Comparison of ENCODE assay signal across 9 cellular contexts in genomic region chr3:59313365-59313764, GRCh38.
DNase-seq lines count a peak whose midpoint lies in the region; ATAC-seq and TF ChIP-seq lines count a peak whose summit lies in the region.
"Had no signal": no experiment of that assay in that cellular context is flagged by ENCODE, and none has a peak within 500 bp of the region (broad histone marks: within the 10 kb centered on the region; RNA-seq: fewer than 3 reads in every experiment).

No MANE protein-coding gene starts in this region.

- no peaks in the 10 kb centered on the region for H3K9me3 Mint-ChIP-seq in naive thymus-derived CD4-positive, alpha-beta T cell

- no peak overlapping the region for H3K27ac Mint-ChIP-seq in T-helper 17 cell
- H3K27ac Mint-ChIP-seq in naive thymus-derived CD4-positive, alpha-beta T cell = peak overlapping the region in 1 of 9 donors; percentile 80

- peak; percentile 39 for TF ChIP-seq CTCF in colonic mucosa (IDR thresholded peaks at IDR 0.05)

- DNase-seq in CD1c-positive myeloid dendritic cell (ENCODE audit: extremely low spot score) (peak; percentile 19), T-helper 17 cell (peak in 1 of 3 donors; percentile 21), colonic mucosa (peak; percentile 34), OCI-M2 (lab: John Stamatoyannopoulos, UW; ENCODE audit: unreplicated experiment) (no peak), posterior vena cava (ENCODE audit: low spot score) (no peak)
- peak in 7 of 9 donors; percentile 3 to 47 (median 15) for DNase-seq in naive thymus-derived CD4-positive, alpha-beta T cell

- CTCF ChIA-PET in naive thymus-derived CD4-positive, alpha-beta T cell (lab: Charles Lee) = interaction anchor here (0.5 to 1.0 kb wide), 4 partner anchors 10 to 1005 kb away, joined by 3 to 4 read pairs (median 3); no protein-coding TSS in a partner anchor

- no peak overlapping the region for H3K9ac ChIP-seq in colonic mucosa (ENCODE audit: low read depth in 2 of 2, low read length in 2 of 2)

- H3K4me3 Mint-ChIP-seq in T-helper 17 cell = no peak overlapping the region
- H3K4me3 Mint-ChIP-seq in naive thymus-derived CD4-positive, alpha-beta T cell = no peak overlapping the region

- peak; percentile 92 for ATAC-seq in GM18868 (IDR thresholded peaks at IDR 0.05; ENCODE audit: unreplicated experiment)
- ATAC-seq in HG03342 (IDR thresholded peaks at IDR 0.05; ENCODE audit: unreplicated experiment) = peak; percentile 71
- peak; percentile 61 for ATAC-seq in T-helper 17 cell
- ATAC-seq in naive thymus-derived CD4-positive, alpha-beta T cell = peak; percentile 59

- peaks cover 12% of the 10 kb centered on the region for H3K4me1 Mint-ChIP-seq in T-helper 17 cell
- peaks cover 0 to 9% (median 3%) of the 10 kb centered on the region in 7 donors for H3K4me1 Mint-ChIP-seq in naive thymus-derived CD4-positive, alpha-beta T cell

- H3K9me3 ChIP-seq in T-helper 17 cell (ENCODE audit: control insufficient read depth, low read length, poor library complexity, severe bottlenecking) = no peaks in the 10 kb centered on the region
- no peaks in the 10 kb centered on the region for H3K9me3 ChIP-seq in colonic mucosa
- no peaks in the 10 kb centered on the region for H3K9me3 ChIP-seq in naive thymus-derived CD4-positive, alpha-beta T cell (ENCODE audit: control insufficient read depth in 2 of 3, low read length in 3 of 3)

- no peaks in the 10 kb centered on the region for H3K27me3 ChIP-seq in colonic mucosa
- H3K27me3 ChIP-seq in naive thymus-derived CD4-positive, alpha-beta T cell (ENCODE audit: control insufficient read depth in 2 of 2, insufficient read depth in 2 of 2, low read length in 2 of 2) = no peaks in the 10 kb centered on the region

- no peak overlapping the region for H3K27ac ChIP-seq in colonic mucosa
- H3K27ac ChIP-seq in naive thymus-derived CD4-positive, alpha-beta T cell (ENCODE audit: low read depth, low read length) = no peak overlapping the region
- H3K27ac ChIP-seq: SK-N-MC had no signal

- H3K27me3 Mint-ChIP-seq in T-helper 17 cell = peaks cover 22% of the 10 kb centered on the region
- peaks cover 0 to 7% (median 0%) of the 10 kb centered on the region in 5 donors for H3K27me3 Mint-ChIP-seq in naive thymus-derived CD4-positive, alpha-beta T cell

- no peak overlapping the region for H3K4me3 ChIP-seq in colonic mucosa
- H3K4me3 ChIP-seq in naive thymus-derived CD4-positive, alpha-beta T cell (ENCODE audit: low read length) = no peak overlapping the region
- H3K4me3 ChIP-seq: SK-N-MC had no signal

- no peaks in the 10 kb centered on the region for H3K36me3 ChIP-seq in colonic mucosa
- H3K36me3 ChIP-seq in naive thymus-derived CD4-positive, alpha-beta T cell (ENCODE audit: control insufficient read depth in 2 of 3, insufficient read depth in 3 of 3, low read length in 3 of 3) = no peaks in the 10 kb centered on the region

- intact Hi-C loops in colonic mucosa (cut with DNase I) = loop anchor here (10.0 kb wide), 2 partner anchors 261 to 541 kb away; no protein-coding TSS in a partner anchor
- intact Hi-C loops in naive thymus-derived CD4-positive, alpha-beta T cell (cut with micrococcal nuclease) = loop anchor here (1.0 to 5.0 kb wide), 3 partner anchors 113 to 544 kb away; no protein-coding TSS in a partner anchor
- intact Hi-C loops in posterior vena cava (cut with DNase I) = no loop called here

- POLR2A ChIA-PET in naive thymus-derived CD4-positive, alpha-beta T cell (lab: Charles Lee) = interaction anchor here (1.2 kb wide), 1 partner anchor 138 kb away, joined by 4 read pairs; no protein-coding TSS in a partner anchor

- no peaks in the 10 kb centered on the region for H3K4me1 ChIP-seq in colonic mucosa
- no peaks in the 10 kb centered on the region for H3K4me1 ChIP-seq in naive thymus-derived CD4-positive, alpha-beta T cell (ENCODE audit: control insufficient read depth in 2 of 2, insufficient read depth in 2 of 2, low read length in 2 of 2)

- H3K36me3 Mint-ChIP-seq in T-helper 17 cell (ENCODE audit: low read depth) = peaks cover 2% of the 10 kb centered on the region
- no peaks in the 10 kb centered on the region for H3K36me3 Mint-ChIP-seq in naive thymus-derived CD4-positive, alpha-beta T cell

Comparison
In these comparisons a context has a peak if more than half of its experiments do, and no peak if none do; other contexts are left out.
1. DNase-seq: peak in CD1c-positive myeloid dendritic cell (single experiment), colonic mucosa (single experiment) and naive thymus-derived CD4-positive, alpha-beta T cell (7 of 9); none in OCI-M2 (single experiment) and posterior vena cava (single experiment).
2. intact Hi-C loops: an anchor here in colonic mucosa (10.0 kb wide) and naive thymus-derived CD4-positive, alpha-beta T cell (1.0 to 5.0 kb wide); none called in posterior vena cava.
3. Peak in every context shown above with its lines, with median percentiles within 50 percentile points of each other: ATAC-seq.